In genomic region chr6:163260911-163261310, GRCh38 we compare ENCODE assay signal across 12 cellular contexts.
A peak's percentile ranks its signal among the peaks of the same experiment; 100 is the strongest.
DNase-seq lines count a peak whose midpoint lies in the region; ATAC-seq and TF ChIP-seq lines count a peak whose summit lies in the region.
"Had no signal": no experiment of that assay in that cellular context is flagged by ENCODE, and none has a peak within 500 bp of the region (broad histone marks: within the 10 kb centered on the region; RNA-seq: fewer than 3 reads in every experiment).

No MANE protein-coding gene starts in this region.

- peak overlapping the region; percentile 75 for H2AFZ ChIP-seq in hepatocyte

- no peaks in the 10 kb centered on the region for H3K79me2 ChIP-seq in hepatocyte

- peak overlapping the region; percentile 73 for H3K4me2 ChIP-seq in hepatocyte

- 17% methylated on average over 8 of the region's 8 CpGs for WGBS in hepatocyte (ENCODE audit: low lambda C conversion rate, missing lambda C conversion rate)

- H3K9me3 Mint-ChIP-seq in WTC11 (peaks cover 11% of the 10 kb centered on the region), osteocyte (ENCODE audit: unreplicated experiment) (no peaks in the 10 kb centered on the region)
- H3K9me3 Mint-ChIP-seq: activated T-helper 17 cell treated with anti-CD3 and anti-CD28 coated beads, Interleukin-2, amount 50 U/mL, for 72 hours had no signal

- no peaks in the 10 kb centered on the region for H3K36me3 ChIP-seq in hepatocyte (replicated peaks; ENCODE audit: insufficient read depth, low read depth)

- H3K27ac ChIP-seq in hepatocyte: no peak overlapping the region

- H3K4me3 Mint-ChIP-seq in WTC11: peak overlapping the region; percentile 73
- H3K4me3 Mint-ChIP-seq in osteocyte (ENCODE audit: unreplicated experiment): peak overlapping the region; percentile 58
- H3K4me3 Mint-ChIP-seq: activated T-helper 17 cell treated with anti-CD3 and anti-CD28 coated beads, Interleukin-2, amount 50 U/mL, for 72 hours had no signal

- H3K4me1 Mint-ChIP-seq in WTC11: peaks cover 56% of the 10 kb centered on the region
- peaks cover 14% of the 10 kb centered on the region for H3K4me1 Mint-ChIP-seq in osteocyte (ENCODE audit: unreplicated experiment)

- CTCF ChIA-PET in WTC11 (lab: Charles Lee): interaction anchor here (0.9 to 1.9 kb wide), 2 partner anchors 41 to 47 kb away, joined by 4 read pairs; no protein-coding TSS in a partner anchor

- H3K27me3 ChIP-seq in hepatocyte: peaks cover 23% of the 10 kb centered on the region

- no peaks in the 10 kb centered on the region for H4K20me1 ChIP-seq in hepatocyte (ENCODE audit: insufficient read depth, poor library complexity, severe bottlenecking)

- H3K9me3 ChIP-seq in hepatocyte (ENCODE audit: low read depth): no peaks in the 10 kb centered on the region

- TF ChIP-seq POLR2A in erythroblast (IDR thresholded peaks at IDR 0.05; ENCODE audit: low read length): no peak

- POLR2A ChIA-PET in WTC11 (lab: Charles Lee): interaction anchor here (0.5 to 0.7 kb wide), 2 partner anchors 144 to 500 kb away, joined by 3 read pairs; no protein-coding TSS in a partner anchor

- H3K36me3 Mint-ChIP-seq in WTC11: peaks cover 8% of the 10 kb centered on the region
- no peaks in the 10 kb centered on the region for H3K36me3 Mint-ChIP-seq in osteocyte (ENCODE audit: unreplicated experiment)

- no peak overlapping the region for H3K4me3 ChIP-seq in hepatocyte

- ATAC-seq in WTC11: peak; percentile 28
- ATAC-seq in HG03108 (IDR thresholded peaks at IDR 0.05; ENCODE audit: unreplicated experiment): no peak
- ATAC-seq in HG03460 (IDR thresholded peaks at IDR 0.05; ENCODE audit: unreplicated experiment): no peak
- ATAC-seq: activated T-helper 17 cell treated with anti-CD3 and anti-CD28 coated beads, Interleukin-2, amount 50 U/mL, for 72 hours had no signal

- peaks cover 44% of the 10 kb centered on the region for H3K27me3 Mint-ChIP-seq in WTC11 (ENCODE audit: low read depth)
- no peaks in the 10 kb centered on the region for H3K27me3 Mint-ChIP-seq in osteocyte (ENCODE audit: unreplicated experiment)

- H3K27ac Mint-ChIP-seq in WTC11 (peak overlapping the region; percentile 98), osteocyte (ENCODE audit: unreplicated experiment) (peak overlapping the region; percentile 60)
- H3K27ac Mint-ChIP-seq: activated T-helper 17 cell treated with anti-CD3 and anti-CD28 coated beads, Interleukin-2, amount 50 U/mL, for 72 hours had no signal

- DNase-seq in Ammon's horn (ENCODE audit: low spot score): peak; percentile 59
- DNase-seq in WTC11 (ENCODE audit: low spot score): no peak
- no peak for DNase-seq in hepatocyte (ENCODE audit: low spot score)
- no peak for DNase-seq in osteocyte (ENCODE audit: extremely low spot score, unreplicated experiment)
- no peak for DNase-seq in NCI-H128 (lab: John Stamatoyannopoulos, UW; ENCODE audit: unreplicated experiment)
- no peak for DNase-seq in erythroblast (lab: John Stamatoyannopoulos, UW)
- DNase-seq: activated CD4-positive, CD25-positive, alpha-beta regulatory T cell; NCI-H510A treated with DMSO at 0.1 percent for 48 hours; SHP77 treated with DMSO at 0.1 percent for 48 hours had no signal

- no peak for TF ChIP-seq CTCF in WTC11 (IDR thresholded peaks at IDR 0.05)
- TF ChIP-seq CTCF in hepatocyte (IDR thresholded peaks at IDR 0.05; ENCODE audit: poor library complexity): no peak
- TF ChIP-seq CTCF in osteocyte (IDR thresholded peaks at IDR 0.05): no peak

- no peaks in the 10 kb centered on the region for H3K4me1 ChIP-seq in hepatocyte (ENCODE audit: insufficient read depth)

- no peaks in the 10 kb centered on the region for H3K9me2 ChIP-seq in hepatocyte (replicated peaks; ENCODE audit: insufficient read depth)

TF ChIP-seq in WTC11, 78 proteins besides CTCF, POLR2A, EP300 and RAD21:
- TF ChIP-seq NFYB (CRISPR knock-in tag; conservative IDR thresholded peaks at IDR 0.05; ENCODE audit: low read depth) (no peak), RORB (CRISPR knock-in tag; IDR thresholded peaks at IDR 0.05) (no peak), ATF3 (CRISPR knock-in tag; conservative IDR thresholded peaks at IDR 0.05) (no peak)
TF ChIP-seq in WTC11: peak in this region for 0.
